1 cellular context compared by ENCODE assay signal in the genomic region with DNA sequence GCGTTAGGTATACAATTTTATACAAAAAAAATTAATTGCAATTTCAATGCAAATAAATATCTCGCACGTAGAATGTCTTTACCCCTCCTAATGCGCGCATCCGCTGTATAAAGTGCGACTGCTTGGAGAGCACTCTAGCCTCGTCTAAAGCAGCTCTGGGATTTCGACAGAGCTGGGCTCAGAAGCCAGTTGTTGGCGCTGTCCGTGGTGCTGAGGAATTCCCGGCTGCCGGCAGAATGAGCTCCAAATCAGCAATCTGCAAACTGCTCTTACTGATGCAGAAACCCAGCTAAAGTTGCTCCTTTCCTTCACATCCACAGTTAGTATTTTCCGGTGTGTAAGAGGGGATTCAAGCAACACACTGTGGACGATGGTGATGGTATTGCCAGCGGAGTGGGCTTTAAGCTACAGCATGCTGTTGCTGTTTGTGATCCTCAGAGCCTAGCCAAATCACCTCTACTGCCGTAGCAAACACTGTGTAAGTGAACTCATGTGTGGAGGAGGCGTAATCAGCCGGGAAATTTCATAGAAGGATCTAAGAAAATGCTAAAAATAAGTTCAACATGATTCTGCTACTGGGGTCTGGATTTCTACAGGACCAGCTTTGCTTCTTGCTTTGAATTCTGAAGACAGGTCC.
TF ChIP-seq lines count a peak whose summit lies in the region.

A gene (plus strand): TSS at position 137 of the 637 bp plus-strand sequence. CDS start 3,140 bp downstream, outside the sequence.

TF ChIP-seq in HepG2, 621 proteins besides CTCF, POLR2A, EP300 and RAD21 (continued from another document and continues in another):
- TF ChIP-seq ZNF260 (CRISPR knock-in tag; IDR thresholded peaks at IDR 0.05; ENCODE audit: borderline replicate concordance, low read depth) (no peak), ZNF251 (CRISPR knock-in tag; IDR thresholded peaks at IDR 0.05) (no peak), SETDB1 (CRISPR knock-in tag; IDR thresholded peaks at IDR 0.05; ENCODE audit: borderline replicate concordance) (no peak), DPF2 (CRISPR knock-in tag; IDR thresholded peaks at IDR 0.05; ENCODE audit: borderline replicate concordance, low read depth) (no peak), ZNF138 (CRISPR knock-in tag; IDR thresholded peaks at IDR 0.05; ENCODE audit: low read depth) (no peak), ZSCAN12 (CRISPR knock-in tag; IDR thresholded peaks at IDR 0.05) (peak; percentile 95; the same call in 1 of the 2 replicates), POLR2G (IDR thresholded peaks at IDR 0.05; ENCODE audit: low read depth, low read length) (no peak), ZSCAN31 (CRISPR knock-in tag; IDR thresholded peaks at IDR 0.05; ENCODE audit: low read depth) (peak; percentile 87), NCOA5 (CRISPR knock-in tag; IDR thresholded peaks at IDR 0.05) (no peak), MIXL1 (CRISPR knock-in tag; IDR thresholded peaks at IDR 0.05) (peak; percentile 86), FOXK2 (IDR thresholded peaks at IDR 0.05) (no peak), HNF4G (IDR thresholded peaks at IDR 0.05; ENCODE audit: borderline replicate concordance, low read depth, low read length) (no peak), HNF4G (CRISPR knock-in tag; IDR thresholded peaks at IDR 0.05; ENCODE audit: borderline replicate concordance, low read depth) (no peak), FLYWCH1 (CRISPR knock-in tag; IDR thresholded peaks at IDR 0.05) (peak; percentile 93; the same call in 1 of the 2 replicates), HNRNPL (IDR thresholded peaks at IDR 0.05; ENCODE audit: low read depth, low read length) (no peak), CBFB (CRISPR knock-in tag; IDR thresholded peaks at IDR 0.05) (peak; percentile 65; the same call in 1 of the 2 replicates), ZNF616 (CRISPR knock-in tag; IDR thresholded peaks at IDR 0.05; ENCODE audit: low read depth) (peak; percentile 93), ZNF180 (CRISPR knock-in tag; IDR thresholded peaks at IDR 0.05; ENCODE audit: borderline replicate concordance, low read depth) (peak; percentile 34; the same call in 1 of the 2 replicates), JUNB (CRISPR knock-in tag; IDR thresholded peaks at IDR 0.05; ENCODE audit: borderline replicate concordance) (peak; percentile 36; the same call in 1 of the 2 replicates), ZNF333 (CRISPR knock-in tag; IDR thresholded peaks at IDR 0.05; ENCODE audit: borderline replicate concordance) (no peak), PLRG1 (conservative IDR thresholded peaks at IDR 0.05) (no peak), ZNF589 (CRISPR knock-in tag; conservative IDR thresholded peaks at IDR 0.05) (0 out of 2 replicates have a peak, but pooled peaks have one; percentile 36), TARDBP (CRISPR knock-in tag; IDR thresholded peaks at IDR 0.05) (peak; percentile 68; the same call in 1 of the 2 replicates), REL (CRISPR knock-in tag; conservative IDR thresholded peaks at IDR 0.05) (0 out of 2 replicates have a peak, but pooled peaks have one; percentile 49), SNAI1 (CRISPR knock-in tag; IDR thresholded peaks at IDR 0.05; ENCODE audit: borderline replicate concordance) (peak; percentile 79; the same call in 1 of the 2 replicates), ZBTB21 (CRISPR knock-in tag; IDR thresholded peaks at IDR 0.05) (peak; percentile 62; the same call in 1 of the 2 replicates), ZNF256 (CRISPR knock-in tag; conservative IDR thresholded peaks at IDR 0.05) (peak; percentile 93; the same call in 1 of the 2 replicates), ZNF343 (CRISPR knock-in tag; IDR thresholded peaks at IDR 0.05) (no peak), MZF1 (CRISPR knock-in tag; IDR thresholded peaks at IDR 0.05; ENCODE audit: borderline replicate concordance) (no peak)
- TF ChIP-seq, protein P1, sequence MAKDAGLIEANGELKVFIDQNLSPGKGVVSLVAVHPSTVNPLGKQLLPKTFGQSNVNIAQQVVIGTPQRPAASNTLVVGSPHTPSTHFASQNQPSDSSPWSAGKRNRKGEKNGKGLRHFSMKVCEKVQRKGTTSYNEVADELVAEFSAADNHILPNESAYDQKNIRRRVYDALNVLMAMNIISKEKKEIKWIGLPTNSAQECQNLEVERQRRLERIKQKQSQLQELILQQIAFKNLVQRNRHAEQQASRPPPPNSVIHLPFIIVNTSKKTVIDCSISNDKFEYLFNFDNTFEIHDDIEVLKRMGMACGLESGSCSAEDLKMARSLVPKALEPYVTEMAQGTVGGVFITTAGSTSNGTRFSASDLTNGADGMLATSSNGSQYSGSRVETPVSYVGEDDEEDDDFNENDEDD (CRISPR knock-in tag; IDR thresholded peaks at IDR 0.05; ENCODE audit: borderline replicate concordance), result peak; percentile 42; the same call in 1 of the 2 replicates
- TF ChIP-seq, protein P2, sequence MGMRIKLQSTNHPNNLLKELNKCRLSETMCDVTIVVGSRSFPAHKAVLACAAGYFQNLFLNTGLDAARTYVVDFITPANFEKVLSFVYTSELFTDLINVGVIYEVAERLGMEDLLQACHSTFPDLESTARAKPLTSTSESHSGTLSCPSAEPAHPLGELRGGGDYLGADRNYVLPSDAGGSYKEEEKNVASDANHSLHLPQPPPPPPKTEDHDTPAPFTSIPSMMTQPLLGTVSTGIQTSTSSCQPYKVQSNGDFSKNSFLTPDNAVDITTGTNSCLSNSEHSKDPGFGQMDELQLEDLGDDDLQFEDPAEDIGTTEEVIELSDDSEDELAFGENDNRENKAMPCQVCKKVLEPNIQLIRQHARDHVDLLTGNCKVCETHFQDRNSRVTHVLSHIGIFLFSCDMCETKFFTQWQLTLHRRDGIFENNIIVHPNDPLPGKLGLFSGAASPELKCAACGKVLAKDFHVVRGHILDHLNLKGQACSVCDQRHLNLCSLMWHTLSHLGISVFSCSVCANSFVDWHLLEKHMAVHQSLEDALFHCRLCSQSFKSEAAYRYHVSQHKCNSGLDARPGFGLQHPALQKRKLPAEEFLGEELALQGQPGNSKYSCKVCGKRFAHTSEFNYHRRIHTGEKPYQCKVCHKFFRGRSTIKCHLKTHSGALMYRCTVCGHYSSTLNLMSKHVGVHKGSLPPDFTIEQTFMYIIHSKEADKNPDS (CRISPR knock-in tag; IDR thresholded peaks at IDR 0.05), result no peak
- TF ChIP-seq, protein P3, sequence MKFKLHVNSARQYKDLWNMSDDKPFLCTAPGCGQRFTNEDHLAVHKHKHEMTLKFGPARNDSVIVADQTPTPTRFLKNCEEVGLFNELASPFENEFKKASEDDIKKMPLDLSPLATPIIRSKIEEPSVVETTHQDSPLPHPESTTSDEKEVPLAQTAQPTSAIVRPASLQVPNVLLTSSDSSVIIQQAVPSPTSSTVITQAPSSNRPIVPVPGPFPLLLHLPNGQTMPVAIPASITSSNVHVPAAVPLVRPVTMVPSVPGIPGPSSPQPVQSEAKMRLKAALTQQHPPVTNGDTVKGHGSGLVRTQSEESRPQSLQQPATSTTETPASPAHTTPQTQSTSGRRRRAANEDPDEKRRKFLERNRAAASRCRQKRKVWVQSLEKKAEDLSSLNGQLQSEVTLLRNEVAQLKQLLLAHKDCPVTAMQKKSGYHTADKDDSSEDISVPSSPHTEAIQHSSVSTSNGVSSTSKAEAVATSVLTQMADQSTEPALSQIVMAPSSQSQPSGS (CRISPR knock-in tag; IDR thresholded peaks at IDR 0.05), result peak; percentile 87
- TF ChIP-seq, protein P4, sequence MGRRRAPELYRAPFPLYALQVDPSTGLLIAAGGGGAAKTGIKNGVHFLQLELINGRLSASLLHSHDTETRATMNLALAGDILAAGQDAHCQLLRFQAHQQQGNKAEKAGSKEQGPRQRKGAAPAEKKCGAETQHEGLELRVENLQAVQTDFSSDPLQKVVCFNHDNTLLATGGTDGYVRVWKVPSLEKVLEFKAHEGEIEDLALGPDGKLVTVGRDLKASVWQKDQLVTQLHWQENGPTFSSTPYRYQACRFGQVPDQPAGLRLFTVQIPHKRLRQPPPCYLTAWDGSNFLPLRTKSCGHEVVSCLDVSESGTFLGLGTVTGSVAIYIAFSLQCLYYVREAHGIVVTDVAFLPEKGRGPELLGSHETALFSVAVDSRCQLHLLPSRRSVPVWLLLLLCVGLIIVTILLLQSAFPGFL (CRISPR knock-in tag; IDR thresholded peaks at IDR 0.05), result no peak
- TF ChIP-seq, protein P5, sequence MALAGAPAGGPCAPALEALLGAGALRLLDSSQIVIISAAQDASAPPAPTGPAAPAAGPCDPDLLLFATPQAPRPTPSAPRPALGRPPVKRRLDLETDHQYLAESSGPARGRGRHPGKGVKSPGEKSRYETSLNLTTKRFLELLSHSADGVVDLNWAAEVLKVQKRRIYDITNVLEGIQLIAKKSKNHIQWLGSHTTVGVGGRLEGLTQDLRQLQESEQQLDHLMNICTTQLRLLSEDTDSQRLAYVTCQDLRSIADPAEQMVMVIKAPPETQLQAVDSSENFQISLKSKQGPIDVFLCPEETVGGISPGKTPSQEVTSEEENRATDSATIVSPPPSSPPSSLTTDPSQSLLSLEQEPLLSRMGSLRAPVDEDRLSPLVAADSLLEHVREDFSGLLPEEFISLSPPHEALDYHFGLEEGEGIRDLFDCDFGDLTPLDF (CRISPR knock-in tag; IDR thresholded peaks at IDR 0.05), result no peak; the same call in 1 of the 2 replicates
- TF ChIP-seq, protein P6, sequence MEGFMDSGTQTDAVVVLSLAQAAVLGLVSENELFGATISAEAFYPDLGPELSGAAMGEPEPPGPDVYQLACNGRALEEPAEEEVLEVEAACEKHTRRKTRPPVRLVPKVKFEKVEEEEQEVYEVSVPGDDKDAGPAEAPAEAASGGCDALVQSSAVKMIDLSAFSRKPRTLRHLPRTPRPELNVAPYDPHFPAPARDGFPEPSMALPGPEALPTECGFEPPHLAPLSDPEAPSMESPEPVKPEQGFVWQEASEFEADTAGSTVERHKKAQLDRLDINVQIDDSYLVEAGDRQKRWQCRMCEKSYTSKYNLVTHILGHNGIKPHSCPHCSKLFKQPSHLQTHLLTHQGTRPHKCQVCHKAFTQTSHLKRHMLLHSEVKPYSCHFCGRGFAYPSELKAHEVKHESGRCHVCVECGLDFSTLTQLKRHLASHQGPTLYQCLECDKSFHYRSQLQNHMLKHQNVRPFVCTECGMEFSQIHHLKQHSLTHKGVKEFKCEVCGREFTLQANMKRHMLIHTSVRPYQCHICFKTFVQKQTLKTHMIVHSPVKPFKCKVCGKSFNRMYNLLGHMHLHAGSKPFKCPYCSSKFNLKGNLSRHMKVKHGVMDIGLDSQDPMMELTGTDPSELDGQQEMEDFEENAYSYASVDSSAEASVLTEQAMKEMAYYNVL (CRISPR knock-in tag; IDR thresholded peaks at IDR 0.05; ENCODE audit: borderline replicate concordance), result no peak
- TF ChIP-seq, protein P7, sequence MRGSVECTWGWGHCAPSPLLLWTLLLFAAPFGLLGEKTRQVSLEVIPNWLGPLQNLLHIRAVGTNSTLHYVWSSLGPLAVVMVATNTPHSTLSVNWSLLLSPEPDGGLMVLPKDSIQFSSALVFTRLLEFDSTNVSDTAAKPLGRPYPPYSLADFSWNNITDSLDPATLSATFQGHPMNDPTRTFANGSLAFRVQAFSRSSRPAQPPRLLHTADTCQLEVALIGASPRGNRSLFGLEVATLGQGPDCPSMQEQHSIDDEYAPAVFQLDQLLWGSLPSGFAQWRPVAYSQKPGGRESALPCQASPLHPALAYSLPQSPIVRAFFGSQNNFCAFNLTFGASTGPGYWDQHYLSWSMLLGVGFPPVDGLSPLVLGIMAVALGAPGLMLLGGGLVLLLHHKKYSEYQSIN (CRISPR knock-in tag; IDR thresholded peaks at IDR 0.05; ENCODE audit: borderline replicate concordance), result peak; percentile 72; the same call in 1 of the 2 replicates
- TF ChIP-seq, protein P8, sequence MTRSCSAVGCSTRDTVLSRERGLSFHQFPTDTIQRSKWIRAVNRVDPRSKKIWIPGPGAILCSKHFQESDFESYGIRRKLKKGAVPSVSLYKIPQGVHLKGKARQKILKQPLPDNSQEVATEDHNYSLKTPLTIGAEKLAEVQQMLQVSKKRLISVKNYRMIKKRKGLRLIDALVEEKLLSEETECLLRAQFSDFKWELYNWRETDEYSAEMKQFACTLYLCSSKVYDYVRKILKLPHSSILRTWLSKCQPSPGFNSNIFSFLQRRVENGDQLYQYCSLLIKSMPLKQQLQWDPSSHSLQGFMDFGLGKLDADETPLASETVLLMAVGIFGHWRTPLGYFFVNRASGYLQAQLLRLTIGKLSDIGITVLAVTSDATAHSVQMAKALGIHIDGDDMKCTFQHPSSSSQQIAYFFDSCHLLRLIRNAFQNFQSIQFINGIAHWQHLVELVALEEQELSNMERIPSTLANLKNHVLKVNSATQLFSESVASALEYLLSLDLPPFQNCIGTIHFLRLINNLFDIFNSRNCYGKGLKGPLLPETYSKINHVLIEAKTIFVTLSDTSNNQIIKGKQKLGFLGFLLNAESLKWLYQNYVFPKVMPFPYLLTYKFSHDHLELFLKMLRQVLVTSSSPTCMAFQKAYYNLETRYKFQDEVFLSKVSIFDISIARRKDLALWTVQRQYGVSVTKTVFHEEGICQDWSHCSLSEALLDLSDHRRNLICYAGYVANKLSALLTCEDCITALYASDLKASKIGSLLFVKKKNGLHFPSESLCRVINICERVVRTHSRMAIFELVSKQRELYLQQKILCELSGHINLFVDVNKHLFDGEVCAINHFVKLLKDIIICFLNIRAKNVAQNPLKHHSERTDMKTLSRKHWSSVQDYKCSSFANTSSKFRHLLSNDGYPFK (CRISPR knock-in tag; IDR thresholded peaks at IDR 0.05; ENCODE audit: borderline replicate concordance), result no peak
- TF ChIP-seq, protein P9, sequence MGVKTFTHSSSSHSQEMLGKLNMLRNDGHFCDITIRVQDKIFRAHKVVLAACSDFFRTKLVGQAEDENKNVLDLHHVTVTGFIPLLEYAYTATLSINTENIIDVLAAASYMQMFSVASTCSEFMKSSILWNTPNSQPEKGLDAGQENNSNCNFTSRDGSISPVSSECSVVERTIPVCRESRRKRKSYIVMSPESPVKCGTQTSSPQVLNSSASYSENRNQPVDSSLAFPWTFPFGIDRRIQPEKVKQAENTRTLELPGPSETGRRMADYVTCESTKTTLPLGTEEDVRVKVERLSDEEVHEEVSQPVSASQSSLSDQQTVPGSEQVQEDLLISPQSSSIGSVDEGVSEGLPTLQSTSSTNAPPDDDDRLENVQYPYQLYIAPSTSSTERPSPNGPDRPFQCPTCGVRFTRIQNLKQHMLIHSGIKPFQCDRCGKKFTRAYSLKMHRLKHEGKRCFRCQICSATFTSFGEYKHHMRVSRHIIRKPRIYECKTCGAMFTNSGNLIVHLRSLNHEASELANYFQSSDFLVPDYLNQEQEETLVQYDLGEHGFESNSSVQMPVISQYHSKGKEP (CRISPR knock-in tag; IDR thresholded peaks at IDR 0.05), result peak; percentile 98
- TF ChIP-seq, protein P10, sequence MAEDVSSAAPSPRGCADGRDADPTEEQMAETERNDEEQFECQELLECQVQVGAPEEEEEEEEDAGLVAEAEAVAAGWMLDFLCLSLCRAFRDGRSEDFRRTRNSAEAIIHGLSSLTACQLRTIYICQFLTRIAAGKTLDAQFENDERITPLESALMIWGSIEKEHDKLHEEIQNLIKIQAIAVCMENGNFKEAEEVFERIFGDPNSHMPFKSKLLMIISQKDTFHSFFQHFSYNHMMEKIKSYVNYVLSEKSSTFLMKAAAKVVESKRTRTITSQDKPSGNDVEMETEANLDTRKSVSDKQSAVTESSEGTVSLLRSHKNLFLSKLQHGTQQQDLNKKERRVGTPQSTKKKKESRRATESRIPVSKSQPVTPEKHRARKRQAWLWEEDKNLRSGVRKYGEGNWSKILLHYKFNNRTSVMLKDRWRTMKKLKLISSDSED (CRISPR knock-in tag; IDR thresholded peaks at IDR 0.05), result no peak
